16 cellular contexts compared by ENCODE assay signal in the genomic region with DNA sequence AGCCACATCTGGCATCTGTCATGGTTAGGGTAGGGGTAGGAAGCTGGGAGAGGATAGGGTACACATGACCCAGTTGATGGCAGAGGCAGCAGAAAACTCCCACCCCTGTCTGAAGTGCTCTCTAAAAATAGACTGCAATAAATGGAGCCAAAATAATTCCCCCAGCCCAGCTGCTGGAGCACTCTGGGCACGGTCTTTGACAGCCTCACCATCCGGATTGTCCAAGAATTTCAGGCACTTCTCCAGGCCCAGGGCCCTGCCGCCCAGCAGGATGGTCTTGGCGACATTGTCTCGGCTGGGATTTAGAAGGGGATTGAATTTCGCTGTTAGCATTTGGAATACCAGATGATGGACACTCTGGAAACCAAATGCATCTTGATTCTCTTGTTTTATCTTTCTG.
DNase-seq lines count a peak whose midpoint lies in the region; ATAC-seq and TF ChIP-seq lines count a peak whose summit lies in the region.
"Had no signal": no experiment of that assay in that cellular context is flagged by ENCODE, and none has a peak within 500 bp of the region (broad histone marks: within the 10 kb centered on the region; RNA-seq: fewer than 3 reads in every experiment).

No MANE protein-coding gene starts in this region.

- H3K36me3 Mint-ChIP-seq in natural killer cell, result no peaks in the 10 kb centered on the region
- no peaks in the 10 kb centered on the region for H3K36me3 Mint-ChIP-seq in natural killer cell treated with Interleukin-12 subunit alpha and Interleukin-12 subunit beta and Interleukin-15 and Interleukin-18, amount 100 ng/mL, for 72 hours
- peaks cover 73% of the 10 kb centered on the region for H3K36me3 Mint-ChIP-seq in dendritic cell treated with granulocyte-macrophage colony-stimulating factor and Interleukin-4, amounts not matched to agents 40 ng/mL and 50 ng/mL, for 4 days (ENCODE audit: low read depth)

- intact Hi-C loops in natural killer cell (cut with micrococcal nuclease), result no loop called here
- intact Hi-C loops in dendritic cell treated with granulocyte-macrophage colony-stimulating factor and Interleukin-4, amounts not matched to agents 40 ng/mL and 50 ng/mL, for 4 days (cut with micrococcal nuclease), result no loop called here

- peaks cover 86 to 90% of the 10 kb centered on the region in 2 donors for H3K4me1 Mint-ChIP-seq in natural killer cell
- H3K4me1 Mint-ChIP-seq in natural killer cell treated with Interleukin-12 subunit alpha and Interleukin-12 subunit beta and Interleukin-15 and Interleukin-18, amount 100 ng/mL, for 72 hours (ENCODE audit: low read depth in 2 of 2), result peaks cover 71 to 79% of the 10 kb centered on the region in 2 donors
- H3K4me1 Mint-ChIP-seq in dendritic cell treated with granulocyte-macrophage colony-stimulating factor and Interleukin-4, amounts not matched to agents 40 ng/mL and 50 ng/mL, for 4 days (ENCODE audit: low read depth), result peaks cover 75% of the 10 kb centered on the region

- peak overlapping the region; percentile 51 for H3K4me3 Mint-ChIP-seq in natural killer cell
- no peak overlapping the region for H3K4me3 Mint-ChIP-seq in natural killer cell treated with Interleukin-12 subunit alpha and Interleukin-12 subunit beta and Interleukin-15 and Interleukin-18, amount 100 ng/mL, for 72 hours
- H3K4me3 Mint-ChIP-seq in dendritic cell treated with granulocyte-macrophage colony-stimulating factor and Interleukin-4, amounts not matched to agents 40 ng/mL and 50 ng/mL, for 4 days, result peak overlapping the region; percentile 17

- no peak for TF ChIP-seq CTCF in natural killer cell (IDR thresholded peaks at IDR 0.05)

- ATAC-seq in natural killer cell (no peak), HG03439 (IDR thresholded peaks at IDR 0.05; ENCODE audit: unreplicated experiment) (no peak), GM19452 (IDR thresholded peaks at IDR 0.05; ENCODE audit: unreplicated experiment) (no peak)
- ATAC-seq in natural killer cell treated with Interleukin-12 subunit alpha and Interleukin-12 subunit beta and Interleukin-15 and Interleukin-18, amount 100 ng/mL, for 72 hours, result no peak
- ATAC-seq: lower lobe of right lung, Panc1 had no signal

- H3K27ac Mint-ChIP-seq in natural killer cell, result no peak overlapping the region
- no peak overlapping the region for H3K27ac Mint-ChIP-seq in natural killer cell treated with Interleukin-12 subunit alpha and Interleukin-12 subunit beta and Interleukin-15 and Interleukin-18, amount 100 ng/mL, for 72 hours
- no peak overlapping the region for H3K27ac Mint-ChIP-seq in dendritic cell treated with granulocyte-macrophage colony-stimulating factor and Interleukin-4, amounts not matched to agents 40 ng/mL and 50 ng/mL, for 4 days
- H3K27ac Mint-ChIP-seq: activated T-helper 1 cell treated with anti-CD3 and anti-CD28 coated beads, Interleukin-12 subunit alpha, Interleukin-12 subunit beta, Interleukin-2, Interleukin-4 antibody, amounts not matched to agents 30 ng/mL and 10 ng/mL and 1 ng/mL, durations not matched to agents 14 hours and 24 hours and 36 hours had no signal

- H3K27me3 Mint-ChIP-seq in natural killer cell (ENCODE audit: low read depth in 2 of 2), result no peaks in the 10 kb centered on the region
- H3K27me3 Mint-ChIP-seq in natural killer cell treated with Interleukin-12 subunit alpha and Interleukin-12 subunit beta and Interleukin-15 and Interleukin-18, amount 100 ng/mL, for 72 hours, result no peaks in the 10 kb centered on the region
- no peaks in the 10 kb centered on the region for H3K27me3 Mint-ChIP-seq in dendritic cell treated with granulocyte-macrophage colony-stimulating factor and Interleukin-4, amounts not matched to agents 40 ng/mL and 50 ng/mL, for 4 days

- no peaks in the 10 kb centered on the region for H3K9me3 Mint-ChIP-seq in natural killer cell
- H3K9me3 Mint-ChIP-seq in natural killer cell treated with Interleukin-12 subunit alpha and Interleukin-12 subunit beta and Interleukin-15 and Interleukin-18, amount 100 ng/mL, for 72 hours, result no peaks in the 10 kb centered on the region
- no peaks in the 10 kb centered on the region for H3K9me3 Mint-ChIP-seq in dendritic cell treated with granulocyte-macrophage colony-stimulating factor and Interleukin-4, amounts not matched to agents 40 ng/mL and 50 ng/mL, for 4 days
- H3K9me3 Mint-ChIP-seq: activated T-helper 1 cell treated with anti-CD3 and anti-CD28 coated beads, Interleukin-12 subunit alpha, Interleukin-12 subunit beta, Interleukin-2, Interleukin-4 antibody, amounts not matched to agents 30 ng/mL and 10 ng/mL and 1 ng/mL, durations not matched to agents 14 hours and 24 hours and 36 hours had no signal

- no peak for DNase-seq in natural killer cell
- DNase-seq in natural killer cell treated with Interleukin-12 subunit alpha and Interleukin-12 subunit beta and Interleukin-15 and Interleukin-18, amount 100 ng/mL, for 72 hours (ENCODE audit: low spot score), result no peak
- peak; percentile 34 for DNase-seq in midbrain (lab: John Stamatoyannopoulos, UW)
- DNase-seq in T1000 (lab: John Stamatoyannopoulos, UW), result no peak
- DNase-seq in inferior parietal cortex (ENCODE audit: extremely low spot score), result no peak
- DNase-seq: activated CD4-positive, alpha-beta T cell treated with anti-CD3 and anti-CD28 coated beads, Interleukin-2, amount 50 U/mL, for 48 hours; adrenal gland; Caco-2; lower lobe of right lung; NCI-H1694 treated with DMSO at 0.1 percent for 48 hours; NCI-H526 had no signal
